Comparison of ENCODE assay signal across 16 cellular contexts in genomic region chr14:52029881-52030280, GRCh38. TPM values are rescaled to one million over a fixed set of nuclear protein-coding genes. Genes with fewer than 3 reads are reported as not detected.
"Had no signal": no experiment of that assay in that cellular context is flagged by ENCODE, and none has a peak within 500 bp of the region (broad histone marks: within the 10 kb centered on the region; RNA-seq: fewer than 3 reads in every experiment).

No MANE protein-coding gene starts in this region.

- H3K27ac ChIP-seq: dorsolateral prefrontal cortex, gastrocnemius medialis, pancreas, right lobe of liver, upper lobe of left lung had no signal

- DNase-seq: activated CD4-positive, alpha-beta T cell treated with anti-CD3 and anti-CD28 coated beads, Interleukin-2, amount 10 ng/mL, durations not matched to agents 7 days and 5 days; activated CD8-positive, alpha-beta T cell treated with anti-CD3 and anti-CD28 coated beads, Interleukin-2, amount 10 ng/mL, durations not matched to agents 7 days and 5 days; activated effector memory CD4-positive, alpha-beta T cell treated with anti-CD3 and anti-CD28 coated beads, Interleukin-2, amount 50 U/mL, for 16 hours; activated naive CD4-positive, alpha-beta T cell treated with anti-CD3 and anti-CD28 coated beads, Interleukin-2, amount 50 U/mL, for 16 hours; activated T-cell treated with anti-CD3 and anti-CD28 coated beads, Interleukin-2, amount 50 U/mL, for 48 hours; dorsolateral prefrontal cortex; gastrocnemius medialis; left ventricle myocardium superior; naive thymus-derived CD8-positive, alpha-beta T cell; pancreas; right lobe of liver; small intestine; stimulated activated CD4-positive, alpha-beta T cell treated with anti-CD3 and anti-CD28 coated beads, Interleukin-4, amount 100 ng/mL, for 24 hours; stomach; T1000; upper lobe of left lung had no signal

- H3K9me3 ChIP-seq: gastrocnemius medialis, pancreas, right lobe of liver, stomach, upper lobe of left lung had no signal

- H3K36me3 ChIP-seq: gastrocnemius medialis, pancreas, right lobe of liver, upper lobe of left lung had no signal

- H3K4me3 ChIP-seq: dorsolateral prefrontal cortex, gastrocnemius medialis, pancreas, right lobe of liver, stomach, upper lobe of left lung had no signal

- H3K27me3 ChIP-seq: dorsolateral prefrontal cortex, gastrocnemius medialis, pancreas, right lobe of liver, stomach, upper lobe of left lung had no signal

- H3K4me1 ChIP-seq: pancreas, upper lobe of left lung had no signal

RNA-seq across cellular contexts. Expression of gene NID2, which starts 39.0 kb away (rescaled TPM):
- total RNA-seq: naive thymus-derived CD8-positive, alpha-beta T cell had no signal
